Comparison of ENCODE assay signal across 9 cellular contexts in the genomic region with DNA sequence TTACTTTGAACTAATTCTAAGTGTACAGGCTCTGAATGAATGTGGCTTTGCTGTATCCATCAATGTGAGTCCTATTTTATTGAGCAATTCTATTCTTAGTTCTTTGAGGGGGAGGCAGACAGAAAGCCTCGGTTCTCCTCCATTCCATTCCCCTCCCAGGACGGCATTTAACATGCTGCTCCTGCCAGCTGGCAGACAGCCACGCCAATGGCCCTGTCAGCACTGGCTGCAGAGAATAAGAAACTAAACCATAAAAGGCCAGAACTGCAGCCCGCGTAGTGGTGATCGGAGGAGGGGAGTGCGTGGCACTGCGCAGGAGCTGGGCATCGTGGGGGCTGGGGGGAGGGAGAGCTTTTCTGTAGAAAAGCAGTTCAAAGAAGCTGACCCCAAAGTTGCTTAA.
DNase-seq lines count a peak whose midpoint lies in the region; ATAC-seq and TF ChIP-seq lines count a peak whose summit lies in the region.
"Had no signal": no experiment of that assay in that cellular context is flagged by ENCODE, and none has a peak within 500 bp of the region (broad histone marks: within the 10 kb centered on the region; RNA-seq: fewer than 3 reads in every experiment).

No MANE protein-coding gene starts in this region.

- H3K27ac Mint-ChIP-seq in natural killer cell treated with Interleukin-12 subunit alpha and Interleukin-12 subunit beta and Interleukin-15 and Interleukin-18, amount 100 ng/mL, for 72 hours: no peak overlapping the region
- H3K27ac Mint-ChIP-seq: activated naive CD8-positive, alpha-beta T cell treated with anti-CD3 and anti-CD28 coated beads, Interleukin-2, amount 10 ng/mL, durations not matched to agents 7 days and 5 days had no signal

- H3K4me1 Mint-ChIP-seq in natural killer cell treated with Interleukin-12 subunit alpha and Interleukin-12 subunit beta and Interleukin-15 and Interleukin-18, amount 100 ng/mL, for 72 hours (ENCODE audit: low read depth in 2 of 2): no peaks in the 10 kb centered on the region
- H3K4me1 Mint-ChIP-seq: activated naive CD8-positive, alpha-beta T cell treated with anti-CD3 and anti-CD28 coated beads, Interleukin-2, amount 10 ng/mL, durations not matched to agents 7 days and 5 days had no signal

- no peak for ATAC-seq in GM18511 (IDR thresholded peaks at IDR 0.05; ENCODE audit: unreplicated experiment)
- no peak for ATAC-seq in natural killer cell treated with Interleukin-12 subunit alpha and Interleukin-12 subunit beta and Interleukin-15 and Interleukin-18, amount 100 ng/mL, for 72 hours
- ATAC-seq in GM21717 (IDR thresholded peaks at IDR 0.05; ENCODE audit: unreplicated experiment): no peak

- no peak overlapping the region for H3K4me3 ChIP-seq in Peyer's patch
- no peak overlapping the region for H3K4me3 ChIP-seq in fibroblast of the aortic adventitia (ENCODE audit: low read depth, low read length)

- no peaks in the 10 kb centered on the region for H3K9me3 ChIP-seq in Peyer's patch

- H3K27me3 Mint-ChIP-seq in natural killer cell treated with Interleukin-12 subunit alpha and Interleukin-12 subunit beta and Interleukin-15 and Interleukin-18, amount 100 ng/mL, for 72 hours: peaks cover 6 to 8% of the 10 kb centered on the region in 2 donors

- H3K4me3 Mint-ChIP-seq in natural killer cell treated with Interleukin-12 subunit alpha and Interleukin-12 subunit beta and Interleukin-15 and Interleukin-18, amount 100 ng/mL, for 72 hours: no peak overlapping the region
- H3K4me3 Mint-ChIP-seq: activated naive CD8-positive, alpha-beta T cell treated with anti-CD3 and anti-CD28 coated beads, Interleukin-2, amount 10 ng/mL, durations not matched to agents 7 days and 5 days had no signal

- DNase-seq in AG20443 (ENCODE audit: low spot score) (peak; percentile 95), Peyer's patch (peak; percentile 36 to 87 (median 86)), fibroblast of the aortic adventitia (ENCODE audit: low read depth) (peak; percentile 96), nucleus accumbens (lab: John Stamatoyannopoulos, UW) (peak in 52 of 56 donors; percentile 5 to 84 (median 50)), HuH-7 (ENCODE audit: low spot score) (no peak)
- DNase-seq in natural killer cell treated with Interleukin-12 subunit alpha and Interleukin-12 subunit beta and Interleukin-15 and Interleukin-18, amount 100 ng/mL, for 72 hours (ENCODE audit: low spot score): no peak
- DNase-seq: activated naive CD8-positive, alpha-beta T cell treated with anti-CD3 and anti-CD28 coated beads, Interleukin-2, amount 10 ng/mL, durations not matched to agents 7 days and 5 days had no signal

- H3K4me1 ChIP-seq in Peyer's patch: peaks cover 0 to 52% (median 3%) of the 10 kb centered on the region in 4 donors

- no peaks in the 10 kb centered on the region for H3K9me3 Mint-ChIP-seq in natural killer cell treated with Interleukin-12 subunit alpha and Interleukin-12 subunit beta and Interleukin-15 and Interleukin-18, amount 100 ng/mL, for 72 hours

- no peaks in the 10 kb centered on the region for H3K36me3 Mint-ChIP-seq in natural killer cell treated with Interleukin-12 subunit alpha and Interleukin-12 subunit beta and Interleukin-15 and Interleukin-18, amount 100 ng/mL, for 72 hours
- H3K36me3 Mint-ChIP-seq: activated naive CD8-positive, alpha-beta T cell treated with anti-CD3 and anti-CD28 coated beads, Interleukin-2, amount 10 ng/mL, durations not matched to agents 7 days and 5 days had no signal

- no peaks in the 10 kb centered on the region for H3K27me3 ChIP-seq in Peyer's patch

- no peak for TF ChIP-seq CTCF in Peyer's patch (IDR thresholded peaks at IDR 0.05)
- TF ChIP-seq CTCF in fibroblast of the aortic adventitia (IDR thresholded peaks at IDR 0.05; ENCODE audit: insufficient read depth, low read length): no peak

- no peak for TF ChIP-seq POLR2A in Peyer's patch (IDR thresholded peaks at IDR 0.05)

- H3K27ac ChIP-seq in Peyer's patch: peak overlapping the region; percentile 32 to 83 (median 56)

- H3K36me3 ChIP-seq in Peyer's patch: peaks cover 0 to 18% (median 0%) of the 10 kb centered on the region in 3 donors

Comparison
In these comparisons a context has a peak if more than half of its experiments do, and no peak if none do; other contexts are left out.
1. DNase-seq: peak in AG20443 (single experiment), Peyer's patch (3 of 3), fibroblast of the aortic adventitia (single experiment) and nucleus accumbens (52 of 56); none in natural killer cell treated with Interleukin-12 subunit alpha and Interleukin-12 subunit beta and Interleukin-15 and Interleukin-18, amount 100 ng/mL, for 72 hours (single experiment) and HuH-7 (single experiment).